Comparison of ENCODE assay signal across 8 cellular contexts in genomic region chr10:29377333-29377961, GRCh38.
DNase-seq lines count a peak whose midpoint lies in the region; ATAC-seq and TF ChIP-seq lines count a peak whose summit lies in the region.

No MANE protein-coding gene starts in this region.

- H3K9me3 ChIP-seq in RWPE2 (ENCODE audit: severe bottlenecking) (no peaks in the 10 kb centered on the region), testis (no peaks in the 10 kb centered on the region)

- H3K4me3 ChIP-seq in RWPE2 (ENCODE audit: severe bottlenecking) (no peak overlapping the region), foreskin fibroblast (ENCODE audit: low read depth in 1 of 2, low read length in 2 of 2) (no peak overlapping the region), testis (no peak overlapping the region)

- intact Hi-C loops in testis (cut with DNase I; ENCODE audit: low total_unique reads): no loop called here

- TF ChIP-seq CTCF in GM20000 (IDR thresholded peaks at IDR 0.05; ENCODE audit: extremely low read depth, missing control alignments) (peak; percentile 44), RWPE2 (IDR thresholded peaks at IDR 0.05; ENCODE audit: poor library complexity, severe bottlenecking) (peak; percentile 89), foreskin fibroblast (IDR thresholded peaks at IDR 0.05; ENCODE audit: low read depth, low read length) (peak; percentile 83), testis (IDR thresholded peaks at IDR 0.05) (peak; percentile 34 to 83 (median 71))

- H3K36me3 ChIP-seq in RWPE2 (ENCODE audit: low read depth): no peaks in the 10 kb centered on the region
- no peaks in the 10 kb centered on the region for H3K36me3 ChIP-seq in testis (ENCODE audit: low read depth, missing control alignments)

- 64 to 67% methylated on average over 9 to 10 of the region's 10 CpGs for WGBS in testis, 2 donors

- H3K4me1 ChIP-seq in RWPE2 (ENCODE audit: insufficient read depth, poor library complexity, severe bottlenecking) (no peaks in the 10 kb centered on the region), testis (no peaks in the 10 kb centered on the region)

- peak; percentile 73 for DNase-seq in AG20443 (ENCODE audit: low spot score)
- DNase-seq in GM20000 (ENCODE audit: low spot score): peak; percentile 49
- no peak for DNase-seq in RWPE2 (ENCODE audit: low spot score)
- peak; percentile 6 to 44 for DNase-seq in foreskin fibroblast
- DNase-seq in testis: no peak
- no peak for DNase-seq in stimulated activated CD4-positive, alpha-beta T cell treated with anti-CD3 and anti-CD28 coated beads, Interleukin-4, amount 100 ng/mL, for 1 hour
- DNase-seq in retina: no peak
- DNase-seq in COLO668 (lab: John Stamatoyannopoulos, UW; ENCODE audit: unreplicated experiment): no peak

- H3K27ac ChIP-seq in RWPE2 (ENCODE audit: poor library complexity, severe bottlenecking) (no peak overlapping the region), testis (no peak overlapping the region)

- TF ChIP-seq POLR2A in testis (IDR thresholded peaks at IDR 0.05): no peak

- H3K27me3 ChIP-seq in RWPE2 (ENCODE audit: insufficient read depth, poor library complexity, severe bottlenecking): no peaks in the 10 kb centered on the region
- no peaks in the 10 kb centered on the region for H3K27me3 ChIP-seq in testis

- no peak for ATAC-seq in RWPE2 (ENCODE audit: low read depth)

Comparison
In these comparisons a context has a peak if more than half of its experiments do, and no peak if none do; other contexts are left out.
1. DNase-seq: peak in AG20443 (single experiment), GM20000 (single experiment) and foreskin fibroblast (2 of 2); none in RWPE2 (single experiment), testis (single experiment), stimulated activated CD4-positive, alpha-beta T cell treated with anti-CD3 and anti-CD28 coated beads, Interleukin-4, amount 100 ng/mL, for 1 hour (single experiment), retina (single experiment) and COLO668 (single experiment).
2. Peak in every context shown above with its lines, with median percentiles within 50 percentile points of each other: CTCF ChIP-seq.